1 cellular context compared by ENCODE assay signal in genomic region chr12:5568325-5568981, GRCh38.
TF ChIP-seq lines count a peak whose summit lies in the region.

No MANE protein-coding gene starts in this region.

TF ChIP-seq in HepG2, 621 proteins besides CTCF, POLR2A, EP300 and RAD21 (continued from another document and continues in another):
- TF ChIP-seq, protein P1, sequence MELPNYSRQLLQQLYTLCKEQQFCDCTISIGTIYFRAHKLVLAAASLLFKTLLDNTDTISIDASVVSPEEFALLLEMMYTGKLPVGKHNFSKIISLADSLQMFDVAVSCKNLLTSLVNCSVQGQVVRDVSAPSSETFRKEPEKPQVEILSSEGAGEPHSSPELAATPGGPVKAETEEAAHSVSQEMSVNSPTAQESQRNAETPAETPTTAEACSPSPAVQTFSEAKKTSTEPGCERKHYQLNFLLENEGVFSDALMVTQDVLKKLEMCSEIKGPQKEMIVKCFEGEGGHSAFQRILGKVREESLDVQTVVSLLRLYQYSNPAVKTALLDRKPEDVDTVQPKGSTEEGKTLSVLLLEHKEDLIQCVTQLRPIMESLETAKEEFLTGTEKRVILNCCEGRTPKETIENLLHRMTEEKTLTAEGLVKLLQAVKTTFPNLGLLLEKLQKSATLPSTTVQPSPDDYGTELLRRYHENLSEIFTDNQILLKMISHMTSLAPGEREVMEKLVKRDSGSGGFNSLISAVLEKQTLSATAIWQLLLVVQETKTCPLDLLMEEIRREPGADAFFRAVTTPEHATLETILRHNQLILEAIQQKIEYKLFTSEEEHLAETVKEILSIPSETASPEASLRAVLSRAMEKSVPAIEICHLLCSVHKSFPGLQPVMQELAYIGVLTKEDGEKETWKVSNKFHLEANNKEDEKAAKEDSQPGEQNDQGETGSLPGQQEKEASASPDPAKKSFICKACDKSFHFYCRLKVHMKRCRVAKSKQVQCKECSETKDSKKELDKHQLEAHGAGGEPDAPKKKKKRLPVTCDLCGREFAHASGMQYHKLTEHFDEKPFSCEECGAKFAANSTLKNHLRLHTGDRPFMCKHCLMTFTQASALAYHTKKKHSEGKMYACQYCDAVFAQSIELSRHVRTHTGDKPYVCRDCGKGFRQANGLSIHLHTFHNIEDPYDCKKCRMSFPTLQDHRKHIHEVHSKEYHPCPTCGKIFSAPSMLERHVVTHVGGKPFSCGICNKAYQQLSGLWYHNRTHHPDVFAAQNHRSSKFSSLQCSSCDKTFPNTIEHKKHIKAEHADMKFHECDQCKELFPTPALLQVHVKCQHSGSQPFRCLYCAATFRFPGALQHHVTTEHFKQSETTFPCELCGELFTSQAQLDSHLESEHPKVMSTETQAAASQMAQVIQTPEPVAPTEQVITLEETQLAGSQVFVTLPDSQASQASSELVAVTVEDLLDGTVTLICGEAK (IDR thresholded peaks at IDR 0.05), result no peak
- TF ChIP-seq, protein P1 (CRISPR knock-in tag; IDR thresholded peaks at IDR 0.05), result no peak
- TF ChIP-seq NFYB (CRISPR knock-in tag; IDR thresholded peaks at IDR 0.05), result no peak
- no peak for TF ChIP-seq ZFP90 (CRISPR knock-in tag; IDR thresholded peaks at IDR 0.05; ENCODE audit: borderline replicate concordance)
- TF ChIP-seq, protein P2, sequence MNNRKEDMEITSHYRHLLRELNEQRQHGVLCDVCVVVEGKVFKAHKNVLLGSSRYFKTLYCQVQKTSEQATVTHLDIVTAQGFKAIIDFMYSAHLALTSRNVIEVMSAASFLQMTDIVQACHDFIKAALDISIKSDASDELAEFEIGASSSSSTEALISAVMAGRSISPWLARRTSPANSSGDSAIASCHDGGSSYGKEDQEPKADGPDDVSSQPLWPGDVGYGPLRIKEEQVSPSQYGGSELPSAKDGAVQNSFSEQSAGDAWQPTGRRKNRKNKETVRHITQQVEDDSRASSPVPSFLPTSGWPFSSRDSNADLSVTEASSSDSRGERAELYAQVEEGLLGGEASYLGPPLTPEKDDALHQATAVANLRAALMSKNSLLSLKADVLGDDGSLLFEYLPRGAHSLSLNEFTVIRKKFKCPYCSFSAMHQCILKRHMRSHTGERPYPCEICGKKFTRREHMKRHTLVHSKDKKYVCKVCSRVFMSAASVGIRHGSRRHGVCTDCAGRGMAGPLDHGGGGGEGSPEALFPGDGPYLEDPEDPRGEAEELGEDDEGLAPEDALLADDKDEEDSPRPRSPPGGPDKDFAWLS (CRISPR knock-in tag; IDR thresholded peaks at IDR 0.05; ENCODE audit: borderline replicate concordance), result no peak
- TF ChIP-seq, protein P3, sequence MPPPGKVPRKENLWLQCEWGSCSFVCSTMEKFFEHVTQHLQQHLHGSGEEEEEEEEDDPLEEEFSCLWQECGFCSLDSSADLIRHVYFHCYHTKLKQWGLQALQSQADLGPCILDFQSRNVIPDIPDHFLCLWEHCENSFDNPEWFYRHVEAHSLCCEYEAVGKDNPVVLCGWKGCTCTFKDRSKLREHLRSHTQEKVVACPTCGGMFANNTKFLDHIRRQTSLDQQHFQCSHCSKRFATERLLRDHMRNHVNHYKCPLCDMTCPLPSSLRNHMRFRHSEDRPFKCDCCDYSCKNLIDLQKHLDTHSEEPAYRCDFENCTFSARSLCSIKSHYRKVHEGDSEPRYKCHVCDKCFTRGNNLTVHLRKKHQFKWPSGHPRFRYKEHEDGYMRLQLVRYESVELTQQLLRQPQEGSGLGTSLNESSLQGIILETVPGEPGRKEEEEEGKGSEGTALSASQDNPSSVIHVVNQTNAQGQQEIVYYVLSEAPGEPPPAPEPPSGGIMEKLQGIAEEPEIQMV (CRISPR knock-in tag; IDR thresholded peaks at IDR 0.05; ENCODE audit: low read depth), result no peak
- TF ChIP-seq KLF12 (CRISPR knock-in tag; IDR thresholded peaks at IDR 0.05; ENCODE audit: borderline replicate concordance), result no peak
- no peak for TF ChIP-seq XBP1 (CRISPR knock-in tag; IDR thresholded peaks at IDR 0.05)
- TF ChIP-seq, protein P4, sequence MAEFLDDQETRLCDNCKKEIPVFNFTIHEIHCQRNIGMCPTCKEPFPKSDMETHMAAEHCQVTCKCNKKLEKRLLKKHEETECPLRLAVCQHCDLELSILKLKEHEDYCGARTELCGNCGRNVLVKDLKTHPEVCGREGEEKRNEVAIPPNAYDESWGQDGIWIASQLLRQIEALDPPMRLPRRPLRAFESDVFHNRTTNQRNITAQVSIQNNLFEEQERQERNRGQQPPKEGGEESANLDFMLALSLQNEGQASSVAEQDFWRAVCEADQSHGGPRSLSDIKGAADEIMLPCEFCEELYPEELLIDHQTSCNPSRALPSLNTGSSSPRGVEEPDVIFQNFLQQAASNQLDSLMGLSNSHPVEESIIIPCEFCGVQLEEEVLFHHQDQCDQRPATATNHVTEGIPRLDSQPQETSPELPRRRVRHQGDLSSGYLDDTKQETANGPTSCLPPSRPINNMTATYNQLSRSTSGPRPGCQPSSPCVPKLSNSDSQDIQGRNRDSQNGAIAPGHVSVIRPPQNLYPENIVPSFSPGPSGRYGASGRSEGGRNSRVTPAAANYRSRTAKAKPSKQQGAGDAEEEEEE (CRISPR knock-in tag; IDR thresholded peaks at IDR 0.05; ENCODE audit: borderline replicate concordance), result no peak
- no peak for TF ChIP-seq SRSF4 (IDR thresholded peaks at IDR 0.05; ENCODE audit: low read depth, low read length, poor library complexity, severe bottlenecking)
- TF ChIP-seq ELF3 (CRISPR knock-in tag; IDR thresholded peaks at IDR 0.05), result peak; percentile 14; the same call in 1 of the 2 replicates
- TF ChIP-seq NFKB2 (CRISPR knock-in tag; IDR thresholded peaks at IDR 0.05; ENCODE audit: borderline replicate concordance), result no peak
- no peak for TF ChIP-seq REXO4 (CRISPR knock-in tag; IDR thresholded peaks at IDR 0.05; ENCODE audit: borderline replicate concordance)
- no peak for TF ChIP-seq TP53 (CRISPR knock-in tag; conservative IDR thresholded peaks at IDR 0.05)
- TF ChIP-seq, protein P5, sequence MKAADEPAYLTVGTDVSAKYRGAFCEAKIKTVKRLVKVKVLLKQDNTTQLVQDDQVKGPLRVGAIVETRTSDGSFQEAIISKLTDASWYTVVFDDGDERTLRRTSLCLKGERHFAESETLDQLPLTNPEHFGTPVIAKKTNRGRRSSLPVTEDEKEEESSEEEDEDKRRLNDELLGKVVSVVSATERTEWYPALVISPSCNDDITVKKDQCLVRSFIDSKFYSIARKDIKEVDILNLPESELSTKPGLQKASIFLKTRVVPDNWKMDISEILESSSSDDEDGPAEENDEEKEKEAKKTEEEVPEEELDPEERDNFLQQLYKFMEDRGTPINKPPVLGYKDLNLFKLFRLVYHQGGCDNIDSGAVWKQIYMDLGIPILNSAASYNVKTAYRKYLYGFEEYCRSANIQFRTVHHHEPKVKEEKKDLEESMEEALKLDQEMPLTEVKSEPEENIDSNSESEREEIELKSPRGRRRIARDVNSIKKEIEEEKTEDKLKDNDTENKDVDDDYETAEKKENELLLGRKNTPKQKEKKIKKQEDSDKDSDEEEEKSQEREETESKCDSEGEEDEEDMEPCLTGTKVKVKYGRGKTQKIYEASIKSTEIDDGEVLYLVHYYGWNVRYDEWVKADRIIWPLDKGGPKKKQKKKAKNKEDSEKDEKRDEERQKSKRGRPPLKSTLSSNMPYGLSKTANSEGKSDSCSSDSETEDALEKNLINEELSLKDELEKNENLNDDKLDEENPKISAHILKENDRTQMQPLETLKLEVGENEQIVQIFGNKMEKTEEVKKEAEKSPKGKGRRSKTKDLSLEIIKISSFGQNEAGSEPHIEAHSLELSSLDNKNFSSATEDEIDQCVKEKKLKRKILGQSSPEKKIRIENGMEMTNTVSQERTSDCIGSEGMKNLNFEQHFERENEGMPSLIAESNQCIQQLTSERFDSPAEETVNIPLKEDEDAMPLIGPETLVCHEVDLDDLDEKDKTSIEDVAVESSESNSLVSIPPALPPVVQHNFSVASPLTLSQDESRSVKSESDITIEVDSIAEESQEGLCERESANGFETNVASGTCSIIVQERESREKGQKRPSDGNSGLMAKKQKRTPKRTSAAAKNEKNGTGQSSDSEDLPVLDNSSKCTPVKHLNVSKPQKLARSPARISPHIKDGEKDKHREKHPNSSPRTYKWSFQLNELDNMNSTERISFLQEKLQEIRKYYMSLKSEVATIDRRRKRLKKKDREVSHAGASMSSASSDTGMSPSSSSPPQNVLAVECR (CRISPR knock-in tag; IDR thresholded peaks at IDR 0.05; ENCODE audit: borderline replicate concordance), result no peak
- TF ChIP-seq, protein P6, sequence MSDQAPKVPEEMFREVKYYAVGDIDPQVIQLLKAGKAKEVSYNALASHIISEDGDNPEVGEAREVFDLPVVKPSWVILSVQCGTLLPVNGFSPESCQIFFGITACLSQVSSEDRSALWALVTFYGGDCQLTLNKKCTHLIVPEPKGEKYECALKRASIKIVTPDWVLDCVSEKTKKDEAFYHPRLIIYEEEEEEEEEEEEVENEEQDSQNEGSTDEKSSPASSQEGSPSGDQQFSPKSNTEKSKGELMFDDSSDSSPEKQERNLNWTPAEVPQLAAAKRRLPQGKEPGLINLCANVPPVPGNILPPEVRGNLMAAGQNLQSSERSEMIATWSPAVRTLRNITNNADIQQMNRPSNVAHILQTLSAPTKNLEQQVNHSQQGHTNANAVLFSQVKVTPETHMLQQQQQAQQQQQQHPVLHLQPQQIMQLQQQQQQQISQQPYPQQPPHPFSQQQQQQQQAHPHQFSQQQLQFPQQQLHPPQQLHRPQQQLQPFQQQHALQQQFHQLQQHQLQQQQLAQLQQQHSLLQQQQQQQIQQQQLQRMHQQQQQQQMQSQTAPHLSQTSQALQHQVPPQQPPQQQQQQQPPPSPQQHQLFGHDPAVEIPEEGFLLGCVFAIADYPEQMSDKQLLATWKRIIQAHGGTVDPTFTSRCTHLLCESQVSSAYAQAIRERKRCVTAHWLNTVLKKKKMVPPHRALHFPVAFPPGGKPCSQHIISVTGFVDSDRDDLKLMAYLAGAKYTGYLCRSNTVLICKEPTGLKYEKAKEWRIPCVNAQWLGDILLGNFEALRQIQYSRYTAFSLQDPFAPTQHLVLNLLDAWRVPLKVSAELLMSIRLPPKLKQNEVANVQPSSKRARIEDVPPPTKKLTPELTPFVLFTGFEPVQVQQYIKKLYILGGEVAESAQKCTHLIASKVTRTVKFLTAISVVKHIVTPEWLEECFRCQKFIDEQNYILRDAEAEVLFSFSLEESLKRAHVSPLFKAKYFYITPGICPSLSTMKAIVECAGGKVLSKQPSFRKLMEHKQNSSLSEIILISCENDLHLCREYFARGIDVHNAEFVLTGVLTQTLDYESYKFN (CRISPR knock-in tag; conservative IDR thresholded peaks at IDR 0.05), result peak; percentile 39
- no peak for TF ChIP-seq DNMT3B (CRISPR knock-in tag; conservative IDR thresholded peaks at IDR 0.05)
- TF ChIP-seq SNAPC5 (CRISPR knock-in tag; IDR thresholded peaks at IDR 0.05; ENCODE audit: borderline replicate concordance), result no peak
- TF ChIP-seq SUZ12 (IDR thresholded peaks at IDR 0.05; ENCODE audit: low read depth, low read length), result no peak
- TF ChIP-seq NPAS2 (CRISPR knock-in tag; IDR thresholded peaks at IDR 0.05; ENCODE audit: borderline replicate concordance), result no peak
- no peak for TF ChIP-seq ZIK1 (CRISPR knock-in tag; IDR thresholded peaks at IDR 0.05; ENCODE audit: borderline replicate concordance, low read depth)
- no peak for TF ChIP-seq NFATC3 (CRISPR knock-in tag; IDR thresholded peaks at IDR 0.05)
- peak; percentile 78 for TF ChIP-seq MIER2 (CRISPR knock-in tag; IDR thresholded peaks at IDR 0.05)
- peak; percentile 30; the same call in 1 of the 2 replicates for TF ChIP-seq CREB1 (IDR thresholded peaks at IDR 0.05)
- peak; percentile 64 for TF ChIP-seq CREB1 (CRISPR knock-in tag; IDR thresholded peaks at IDR 0.05)
- no peak for TF ChIP-seq GLMP (CRISPR knock-in tag; IDR thresholded peaks at IDR 0.05; ENCODE audit: borderline replicate concordance)
- no peak for TF ChIP-seq FIP1L1 (IDR thresholded peaks at IDR 0.05; ENCODE audit: borderline replicate concordance, insufficient read depth, low read depth, low read length)
- TF ChIP-seq SAP130 (CRISPR knock-in tag; IDR thresholded peaks at IDR 0.05; ENCODE audit: low read depth), result peak; percentile 38; the same call in 1 of the 2 replicates
- TF ChIP-seq ZFP91 (CRISPR knock-in tag; IDR thresholded peaks at IDR 0.05; ENCODE audit: borderline replicate concordance), result no peak
